In the genomic region with DNA sequence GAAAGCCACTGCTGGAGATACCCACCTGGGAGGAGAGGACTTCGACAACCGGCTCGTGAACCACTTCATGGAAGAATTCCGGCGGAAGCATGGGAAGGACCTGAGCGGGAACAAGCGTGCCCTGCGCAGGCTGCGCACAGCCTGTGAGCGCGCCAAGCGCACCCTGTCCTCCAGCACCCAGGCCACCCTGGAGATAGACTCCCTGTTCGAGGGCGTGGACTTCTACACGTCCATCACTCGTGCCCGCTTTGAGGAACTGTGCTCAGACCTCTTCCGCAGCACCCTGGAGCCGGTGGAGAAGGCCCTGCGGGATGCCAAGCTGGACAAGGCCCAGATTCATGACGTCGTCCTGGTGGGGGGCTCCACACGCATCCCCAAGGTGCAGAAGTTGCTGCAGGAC, we compare ENCODE assay signal across 9 cellular contexts. TPM values are rescaled to one million over a fixed set of nuclear protein-coding genes. Genes with fewer than 3 reads are reported as not detected.
DNase-seq lines count a peak whose midpoint lies in the region; ATAC-seq and TF ChIP-seq lines count a peak whose summit lies in the region.
"Not testable (repeated sequence)": the region's sequence is repeated elsewhere in the genome, so short reads cannot be mapped to it uniquely, and the experiment has no call there.
"Had no signal": no experiment of that assay in that cellular context is flagged by ENCODE, and none has a peak within 500 bp of the region (broad histone marks: within the 10 kb centered on the region; RNA-seq: fewer than 3 reads in every experiment).

No MANE protein-coding gene starts in this region.

- H3K4me3 Mint-ChIP-seq in GM23338 (peak overlapping the region; percentile 84), T-helper 17 cell (peak overlapping the region; percentile 87), endodermal cell (peak overlapping the region; percentile 80), natural killer cell (peak overlapping the region; percentile 86)
- peak overlapping the region; percentile 82 for H3K4me3 Mint-ChIP-seq in activated naive CD4-positive, alpha-beta T cell treated with anti-CD3 and anti-CD28 coated beads, Interleukin-2, amount 50 U/mL, for 24 hours
- H3K4me3 Mint-ChIP-seq in stimulated activated effector memory CD8-positive, alpha-beta T cell treated with anti-CD3 and anti-CD28 coated beads, Interleukin-12 subunit alpha, Interleukin-12 subunit beta, amount 100 ng/mL, for 72 hours, result peak overlapping the region; percentile 74

- not testable (repeated sequence) for H3K9me2 ChIP-seq in GM23338 (ENCODE audit: insufficient read depth)

- H3K27me3 Mint-ChIP-seq in GM23338 (ENCODE audit: insufficient read depth, low read depth, poor library complexity), result peaks cover 36% of the 10 kb centered on the region
- H3K27me3 Mint-ChIP-seq in T-helper 17 cell; activated naive CD4-positive, alpha-beta T cell treated with anti-CD3 and anti-CD28 coated beads, Interleukin-2, amount 50 U/mL, for 24 hours; natural killer cell (ENCODE audit: low read depth in 2 of 2): not testable (repeated sequence)
- peaks cover 76% of the 10 kb centered on the region for H3K27me3 Mint-ChIP-seq in endodermal cell (ENCODE audit: insufficient read depth)

- CTCF ChIA-PET in A673 (lab: Charles Lee), result not testable (repeated sequence)

- H3K79me2 ChIP-seq in GM23338 (replicated peaks; ENCODE audit: insufficient read depth), result not testable (repeated sequence)

- H3F3A ChIP-seq in GM23338 (replicated peaks; ENCODE audit: low read depth), result not testable (repeated sequence)

- peak overlapping the region; percentile 77; the same call in 1 of the 2 replicates for H3K4me2 ChIP-seq in GM23338

- not testable (repeated sequence) for H3K36me3 ChIP-seq in A673 (ENCODE audit: insufficient read depth, low read length, poor library complexity, severe bottlenecking); GM23338 (ENCODE audit: insufficient read depth); endodermal cell (ENCODE audit: control insufficient read depth, insufficient read depth, low read length); iPS-15b (ENCODE audit: control insufficient read depth, insufficient read depth, low read length)

- not testable (repeated sequence) for BruUV-seq in A673 (replicated peaks; lab: Mats Ljungman, UMichigan)

- H3K4me1 Mint-ChIP-seq in GM23338; activated naive CD4-positive, alpha-beta T cell treated with anti-CD3 and anti-CD28 coated beads, Interleukin-2, amount 50 U/mL, for 24 hours; endodermal cell: not testable (repeated sequence)
- peaks cover 11% of the 10 kb centered on the region for H3K4me1 Mint-ChIP-seq in T-helper 17 cell
- peaks cover 17 to 26% of the 10 kb centered on the region in 2 donors for H3K4me1 Mint-ChIP-seq in natural killer cell
- H3K4me1 Mint-ChIP-seq in stimulated activated effector memory CD8-positive, alpha-beta T cell treated with anti-CD3 and anti-CD28 coated beads, Interleukin-12 subunit alpha, Interleukin-12 subunit beta, amount 100 ng/mL, for 72 hours, result peaks cover 21% of the 10 kb centered on the region

- H3K27ac Mint-ChIP-seq in GM23338; T-helper 17 cell; activated naive CD4-positive, alpha-beta T cell treated with anti-CD3 and anti-CD28 coated beads, Interleukin-2, amount 50 U/mL, for 24 hours; endodermal cell; stimulated activated effector memory CD8-positive, alpha-beta T cell treated with anti-CD3 and anti-CD28 coated beads, Interleukin-12 subunit alpha, Interleukin-12 subunit beta, amount 100 ng/mL, for 72 hours: not testable (repeated sequence)
- H3K27ac Mint-ChIP-seq in natural killer cell, result peak overlapping the region; percentile 80 to 96

- not testable (repeated sequence) for H4K20me1 ChIP-seq in GM23338 (replicated peaks; ENCODE audit: insufficient read depth)

- H3K9ac ChIP-seq in endodermal cell (ENCODE audit: extremely low read depth, low read length, poor library complexity, severe bottlenecking); iPS-15b (ENCODE audit: low read depth, low read length): not testable (repeated sequence)

- peaks cover 16% of the 10 kb centered on the region for H3K9me3 Mint-ChIP-seq in GM23338
- H3K9me3 Mint-ChIP-seq in activated naive CD4-positive, alpha-beta T cell treated with anti-CD3 and anti-CD28 coated beads, Interleukin-2, amount 50 U/mL, for 24 hours; endodermal cell; natural killer cell; stimulated activated effector memory CD8-positive, alpha-beta T cell treated with anti-CD3 and anti-CD28 coated beads, Interleukin-12 subunit alpha, Interleukin-12 subunit beta, amount 100 ng/mL, for 72 hours: not testable (repeated sequence)

- intact Hi-C loops in A673 (cut with micrococcal nuclease; ENCODE audit: unreplicated experiment); natural killer cell (cut with micrococcal nuclease): not testable (repeated sequence)

- not testable (repeated sequence) for H3K4me1 ChIP-seq in A673 (ENCODE audit: insufficient read depth, low read length, poor library complexity, severe bottlenecking); GM23338 (ENCODE audit: insufficient read depth); endodermal cell (ENCODE audit: control insufficient read depth, insufficient read depth, low read length); iPS-15b (ENCODE audit: control insufficient read depth, insufficient read depth, low read length)

- H3K9me3 ChIP-seq in A673 (ENCODE audit: low read depth, low read length, poor library complexity, severe bottlenecking); T-helper 17 cell (ENCODE audit: control insufficient read depth, low read length, poor library complexity, severe bottlenecking); endodermal cell (ENCODE audit: control insufficient read depth, low read length); iPS-15b (ENCODE audit: control insufficient read depth, insufficient read depth, low read length): not testable (repeated sequence)

- H3K27me3 ChIP-seq in A673 (replicated peaks; ENCODE audit: insufficient read depth, low read depth, low read length, poor library complexity), result not testable (repeated sequence)
- H3K27me3 ChIP-seq in GM23338 (ENCODE audit: insufficient read depth), result peaks cover 42% of the 10 kb centered on the region
- H3K27me3 ChIP-seq in endodermal cell (ENCODE audit: control insufficient read depth, insufficient read depth, low read length, poor library complexity, severe bottlenecking), result peaks cover 35% of the 10 kb centered on the region
- H3K27me3 ChIP-seq in iPS-15b (ENCODE audit: control insufficient read depth, insufficient read depth, low read length), result peaks cover 40% of the 10 kb centered on the region

- H2AFZ ChIP-seq in GM23338, result not testable (repeated sequence)

- H3K36me3 Mint-ChIP-seq in GM23338 (ENCODE audit: low read depth); T-helper 17 cell (ENCODE audit: low read depth); activated naive CD4-positive, alpha-beta T cell treated with anti-CD3 and anti-CD28 coated beads, Interleukin-2, amount 50 U/mL, for 24 hours; endodermal cell (ENCODE audit: low read depth); natural killer cell: not testable (repeated sequence)
- H3K36me3 Mint-ChIP-seq in stimulated activated effector memory CD8-positive, alpha-beta T cell treated with anti-CD3 and anti-CD28 coated beads, Interleukin-12 subunit alpha, Interleukin-12 subunit beta, amount 100 ng/mL, for 72 hours, result peaks cover 30% of the 10 kb centered on the region

- DNase-seq in A673 (ENCODE audit: low spot score); GM23338 (ENCODE audit: low spot score); T-helper 17 cell; endodermal cell; natural killer cell: not testable (repeated sequence)
- DNase-seq in stimulated activated effector memory CD8-positive, alpha-beta T cell treated with anti-CD3 and anti-CD28 coated beads, Interleukin-12 subunit alpha, Interleukin-12 subunit beta, amount 100 ng/mL, for 72 hours (ENCODE audit: low spot score in 2 of 2), result peak in 1 of 2 donors; percentile 43

- POLR2A ChIA-PET in A673 (lab: Charles Lee; ENCODE audit: low non-redundant PET), result not testable (repeated sequence)

- ATAC-seq in GM23338; T-helper 17 cell; natural killer cell; stimulated activated effector memory CD8-positive, alpha-beta T cell treated with anti-CD3 and anti-CD28 coated beads, Interleukin-12 subunit alpha, Interleukin-12 subunit beta, amount 100 ng/mL, for 72 hours: not testable (repeated sequence)

- not testable (repeated sequence) for TF ChIP-seq CTCF in A673 (conservative IDR thresholded peaks at IDR 0.05; ENCODE audit: low read depth, low read length); GM23338 (conservative IDR thresholded peaks at IDR 0.05; ENCODE audit: low read depth in 2 of 2); endodermal cell (conservative IDR thresholded peaks at IDR 0.05); natural killer cell (IDR thresholded peaks at IDR 0.05)

- peak overlapping the region; percentile 68 for H3K4me3 ChIP-seq in A673 (ENCODE audit: low read depth, low read length, poor library complexity, severe bottlenecking)
- peak overlapping the region; percentile 81 for H3K4me3 ChIP-seq in GM23338
- H3K4me3 ChIP-seq in endodermal cell (ENCODE audit: low read length), result peak overlapping the region; percentile 64
- H3K4me3 ChIP-seq in iPS-15b (ENCODE audit: low read depth, low read length), result peak overlapping the region; percentile 41

- H3K27ac ChIP-seq in A673 (ENCODE audit: low read depth, low read length, poor library complexity, severe bottlenecking); GM23338 (ENCODE audit: low read depth); endodermal cell (ENCODE audit: low read depth, low read length): not testable (repeated sequence)

- WGBS in endodermal cell (ENCODE audit: insufficient coverage in 1 of 2, insufficient read length in 1 of 2), 2 experiments, result 79 to 100% methylated on average over 2 to 19 of the region's 23 CpGs

RNA-seq across cellular contexts. Expression of gene HSPA6, which starts 1.0 kb away (rescaled TPM):
- total RNA-seq in A673 (2021) (0.28 and 0.37 TPM in 2 replicates), T-helper 17 cell (under 1 TPM; 0.27 to 0.50 TPM), endodermal cell (not detected), natural killer cell (1 to 10 TPM; 5.8 to 6.5 (median 6.0) TPM)
- not detected in 2 replicates for total RNA-seq in GM23338 (2014; rRNA removed; shearing (Covaris generic))
- 0.09 TPM in 1 of 2 replicates, not detected in the other for polyA plus RNA-seq in GM23338 (2016; fragmentation: Nextera tagmentation; extraction: Ambion mirVana)
- 0.68 TPM for polyA plus RNA-seq in endodermal cell (2013, experiment 1 of 2)
- 0.83 TPM for polyA plus RNA-seq in endodermal cell (2013, experiment 2 of 2)

RNA-seq across cellular contexts. Expression of gene FCGR2A, which starts 20.1 kb away (rescaled TPM):
- not detected in 2 replicates for total RNA-seq in A673 (2021)
- 1.3 TPM in 1 of 2 replicates, not detected in the other for total RNA-seq in GM23338 (2014; rRNA removed; shearing (Covaris generic))
- 0.08 and 0.38 TPM in 2 replicates for polyA plus RNA-seq in GM23338 (2016; fragmentation: Nextera tagmentation; extraction: Ambion mirVana)
- 1 to 10 TPM; 2.5 to 6.1 TPM for total RNA-seq in T-helper 17 cell
- total RNA-seq in endodermal cell, result not detected
- 0.32 TPM for polyA plus RNA-seq in endodermal cell (2013, experiment 1 of 2)
- polyA plus RNA-seq in endodermal cell (2013, experiment 2 of 2), result 0.66 TPM
- total RNA-seq in natural killer cell, result 10 to 100 TPM in 2 of 3 donors, 1 to 10 TPM in 1; 7.5 to 34.6 (median 13.9) TPM

RNA-seq across cellular contexts. Expression of gene FCGR3A, which starts 24.3 kb away (rescaled TPM):
- total RNA-seq in A673 (2021) (not detected in 2 replicates), T-helper 17 cell (1 to 10 TPM in 1 of 2 donors, under 1 TPM in 1; 0.31 to 4.3 TPM), endodermal cell (not detected), natural killer cell (100 to 1,000 TPM; 557 to 892 (median 848) TPM)
- total RNA-seq in GM23338 (2014; rRNA removed; shearing (Covaris generic)), result not detected in 2 replicates
- 0.10 TPM in 1 of 2 replicates, not detected in the other for polyA plus RNA-seq in GM23338 (2016; fragmentation: Nextera tagmentation; extraction: Ambion mirVana)
- polyA plus RNA-seq in endodermal cell (2013, experiment 1 of 2), result not detected
- polyA plus RNA-seq in endodermal cell (2013, experiment 2 of 2), result not detected
- total RNA-seq: activated CD4-positive, alpha-beta memory T cell treated with anti-CD3 and anti-CD28 coated beads for 36 hours had no signal

Comparison
In these comparisons a context has a peak if more than half of its experiments do, and no peak if none do; other contexts are left out.
1. RNA of gene FCGR3A, which starts 24.3 kb away (total RNA-seq): 557 to 892 TPM in natural killer cell; 0.31 to 4.3 TPM in T-helper 17 cell, not detected in A673, not detected in GM23338 and not detected in endodermal cell; every median in the first group is over 100 times any median in the second.
2. Peak in every context shown above with its lines, with median percentiles within 50 percentile points of each other: H3K4me3 ChIP-seq and H3K4me3 Mint-ChIP-seq.